ENCODE assay signal across 8 cellular contexts in the genomic region with DNA sequence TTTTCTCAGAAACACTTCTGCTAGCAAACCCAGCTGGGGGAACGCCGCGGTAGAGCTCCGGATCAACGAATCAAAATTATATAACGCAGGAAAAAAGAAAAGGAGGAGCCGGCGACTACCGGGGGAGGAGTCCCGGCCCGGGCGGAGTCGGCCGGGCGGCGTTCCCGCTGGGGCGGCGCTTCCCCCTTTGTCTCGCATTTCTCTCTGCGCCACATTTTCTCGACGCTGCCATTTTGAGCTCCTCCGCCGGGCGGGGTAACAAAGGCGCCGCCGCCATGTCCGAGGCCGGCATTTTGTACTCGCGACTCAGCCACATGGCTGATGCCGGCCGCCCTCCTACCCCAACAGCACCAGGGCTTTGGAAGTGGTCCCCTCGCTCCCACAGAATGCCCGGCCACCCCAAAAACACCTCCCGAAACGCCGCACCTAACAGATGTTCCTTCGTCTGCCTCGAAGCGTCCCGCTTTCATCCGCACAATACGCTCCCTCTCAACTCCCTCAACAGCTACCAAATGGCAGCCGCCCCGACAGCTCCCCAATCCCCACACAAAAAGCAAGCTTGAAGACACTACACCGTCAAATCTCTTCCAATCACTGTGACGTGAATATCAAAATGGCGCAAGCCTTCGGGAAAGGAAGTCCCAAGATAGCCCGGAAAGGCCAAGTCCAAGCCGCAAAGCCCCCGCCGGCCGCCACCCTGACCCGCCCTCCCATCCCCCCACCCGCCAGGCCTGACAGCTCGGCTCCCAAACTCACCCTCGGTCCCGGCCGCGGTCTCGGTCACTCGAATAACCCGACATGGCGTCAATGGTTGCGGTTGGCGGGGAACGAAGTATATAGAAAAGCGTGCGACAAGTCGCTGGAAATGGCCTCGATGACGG. TPM values are rescaled to one million over a fixed set of nuclear protein-coding genes. Genes with fewer than 3 reads are reported as not detected.
DNase-seq lines count a peak whose midpoint lies in the region; ATAC-seq and TF ChIP-seq lines count a peak whose summit lies in the region.

No MANE protein-coding gene starts in this region.

- no TSS peak for BruUV-seq in mammary epithelial cell (replicated peaks; lab: Mats Ljungman, UMichigan)

- WGBS in mammary epithelial cell (ENCODE audit: low coverage, missing lambda C conversion rate), result under 1% methylated on average over 30 of the region's 76 CpGs

- intact Hi-C loops in mammary epithelial cell (cut with micrococcal nuclease), result loop anchor here (1.0 to 2.0 kb wide), 2 partner anchors 8 to 143 kb away; partner anchors contain the start of gene POLG2

- DNase-seq in DMS 273 (lab: John Stamatoyannopoulos, UW; ENCODE audit: unreplicated experiment) (peak; percentile 92), NCI-H2171 treated with DMSO at 0.1 percent for 48 hours (lab: John Stamatoyannopoulos, UW) (peak; percentile 84), mammary epithelial cell (peak; percentile 78), iPS-NIHi7 (ENCODE audit: extremely low spot score) (peak; percentile 63)

- peak overlapping the region; percentile 89 for H3K4me2 ChIP-seq in mammary epithelial cell (ENCODE audit: insufficient read depth, low read depth, low read length)

- peaks cover 22% of the 10 kb centered on the region for H4K20me1 ChIP-seq in mammary epithelial cell (ENCODE audit: insufficient read depth, low read length)

- peak overlapping the region; percentile 97 for H3K4me3 ChIP-seq in WI38 (ENCODE audit: low read depth, low read length)
- peak overlapping the region; percentile 82 to 100 (median 97) for H3K4me3 ChIP-seq in mammary epithelial cell (replicated peaks in 1 of 3; ENCODE audit: insufficient read depth in 1 of 3, low read depth in 2 of 3, low read length in 3 of 3)
- peak overlapping the region; percentile 64 to 99 (median 85) for H3K4me3 ChIP-seq in skin epidermis

- peaks cover 50% of the 10 kb centered on the region for H3K4me1 ChIP-seq in mammary epithelial cell (ENCODE audit: insufficient read depth, low read length)

- no peaks in the 10 kb centered on the region for H3K9me3 ChIP-seq in mammary epithelial cell (replicated peaks; ENCODE audit: insufficient read depth, low read length)

- CTCF ChIA-PET in mammary epithelial cell (lab: Charles Lee; ENCODE audit: low non-redundant PET), result no interaction called here

- peaks cover 92% of the 10 kb centered on the region for H3K79me2 ChIP-seq in mammary epithelial cell (ENCODE audit: insufficient read depth, low read length)

- peak overlapping the region; percentile 100 for H3K9ac ChIP-seq in mammary epithelial cell (ENCODE audit: insufficient read depth, low read length)

- H3K27me3 ChIP-seq in mammary epithelial cell (ENCODE audit: insufficient read depth, low read length), result no peaks in the 10 kb centered on the region

- ATAC-seq in HG02588 (IDR thresholded peaks at IDR 0.05; ENCODE audit: unreplicated experiment) (peak; percentile 19), GM18498 (IDR thresholded peaks at IDR 0.05; ENCODE audit: unreplicated experiment) (no peak)

- no peak overlapping the region for H2AFZ ChIP-seq in mammary epithelial cell (ENCODE audit: low read depth, low read length)

- in situ Hi-C loops in mammary epithelial cell (cut with MboI; ENCODE audit: low sequenced_read_pairs in 2 of 2), result no loop called here

- H3K36me3 ChIP-seq in mammary epithelial cell (ENCODE audit: insufficient read depth, low read length), result peaks cover 36% of the 10 kb centered on the region

- dilution Hi-C loops in mammary epithelial cell (cut with HindIII; ENCODE audit: low sequenced_read_pairs), result no loop called here

- TF ChIP-seq CTCF in WI38 (IDR thresholded peaks at IDR 0.05; ENCODE audit: low read depth, low read length) (no peak), mammary epithelial cell (conservative IDR thresholded peaks at IDR 0.05 in 1 of 2, IDR thresholded peaks at IDR 0.05 in 1 of 2; ENCODE audit: extremely low read depth in 1 of 2, insufficient read depth in 1 of 2, low read depth in 1 of 2, low read length in 2 of 2) (no peak)

- H3K27ac ChIP-seq in mammary epithelial cell (ENCODE audit: insufficient read depth, low read depth, low read length), result peak overlapping the region; percentile 99
- peak overlapping the region; percentile 95 to 100 (median 99) for H3K27ac ChIP-seq in skin epidermis

RNA-seq across cellular contexts. Expression of gene DDX5, which starts 0.5 kb away (rescaled TPM):
- 100 to 1,000 TPM; 365 to 726 TPM for total RNA-seq in mammary epithelial cell
- 459 TPM for polyA plus RNA-seq in mammary epithelial cell
- polyA minus RNA-seq in mammary epithelial cell, result 589 TPM

RNA-seq across cellular contexts. Expression of gene CEP95, which starts 1.2 kb away (rescaled TPM):
- total RNA-seq in mammary epithelial cell, result 10 to 100 TPM; 18.7 to 36.5 TPM
- 14.6 TPM for polyA plus RNA-seq in mammary epithelial cell
- polyA minus RNA-seq in mammary epithelial cell, result 19.4 TPM

RNA-seq across cellular contexts. Expression of gene POLG2, which starts 8.7 kb away (rescaled TPM):
- 10 to 100 TPM in 1 of 2 donors, 1 to 10 TPM in 1; 3.8 to 17.7 TPM for total RNA-seq in mammary epithelial cell
- polyA plus RNA-seq in mammary epithelial cell, result 5.1 TPM
- 3.4 TPM for polyA minus RNA-seq in mammary epithelial cell

RNA-seq across cellular contexts. Expression of gene MILR1, which starts 56.6 kb away (rescaled TPM):
- under 1 TPM in 1 of 2 donors, not detected in 1; 0.33 TPM for total RNA-seq in mammary epithelial cell
- 2.5 TPM for polyA plus RNA-seq in mammary epithelial cell
- polyA minus RNA-seq in mammary epithelial cell, result not detected
